1 cellular context compared by ENCODE assay signal in the genomic region with DNA sequence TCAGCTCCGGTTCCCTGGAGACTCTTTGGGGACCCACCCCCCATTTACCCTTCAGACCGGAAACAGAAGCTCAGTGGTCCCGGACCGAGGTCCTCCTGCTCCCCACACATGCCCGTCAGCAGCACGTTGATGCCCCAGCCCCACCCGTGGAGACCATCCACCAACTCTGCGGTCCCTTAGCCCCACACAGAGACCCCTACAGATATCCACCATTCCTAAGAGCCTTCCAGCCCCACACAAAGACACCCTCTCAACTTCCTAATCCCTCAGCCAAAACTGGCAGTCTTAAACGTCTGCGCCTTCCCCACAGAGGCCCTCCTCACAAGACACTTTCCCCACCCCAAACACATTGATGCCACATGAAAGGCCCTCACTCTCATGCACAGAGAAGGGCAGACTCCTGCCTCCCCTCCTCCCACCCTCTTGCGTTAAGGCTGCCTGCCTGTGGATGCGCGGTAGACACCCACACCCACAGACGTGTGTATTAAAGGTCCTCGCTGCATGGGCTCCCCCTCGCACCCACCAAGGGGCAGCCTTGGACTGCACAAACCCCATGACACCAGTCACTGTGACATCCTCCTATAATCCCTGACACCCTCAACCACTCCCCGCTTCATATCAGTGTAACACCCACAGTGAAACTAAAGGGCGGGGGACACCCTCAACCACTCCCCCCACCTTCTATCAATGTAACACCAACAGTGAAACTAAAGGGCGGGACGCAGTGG.
TF ChIP-seq lines count a peak whose summit lies in the region.

No MANE protein-coding gene starts in this region.

TF ChIP-seq in WTC11, 78 proteins besides CTCF, POLR2A, EP300 and RAD21 (continued from another document):
- TF ChIP-seq, protein P1, sequence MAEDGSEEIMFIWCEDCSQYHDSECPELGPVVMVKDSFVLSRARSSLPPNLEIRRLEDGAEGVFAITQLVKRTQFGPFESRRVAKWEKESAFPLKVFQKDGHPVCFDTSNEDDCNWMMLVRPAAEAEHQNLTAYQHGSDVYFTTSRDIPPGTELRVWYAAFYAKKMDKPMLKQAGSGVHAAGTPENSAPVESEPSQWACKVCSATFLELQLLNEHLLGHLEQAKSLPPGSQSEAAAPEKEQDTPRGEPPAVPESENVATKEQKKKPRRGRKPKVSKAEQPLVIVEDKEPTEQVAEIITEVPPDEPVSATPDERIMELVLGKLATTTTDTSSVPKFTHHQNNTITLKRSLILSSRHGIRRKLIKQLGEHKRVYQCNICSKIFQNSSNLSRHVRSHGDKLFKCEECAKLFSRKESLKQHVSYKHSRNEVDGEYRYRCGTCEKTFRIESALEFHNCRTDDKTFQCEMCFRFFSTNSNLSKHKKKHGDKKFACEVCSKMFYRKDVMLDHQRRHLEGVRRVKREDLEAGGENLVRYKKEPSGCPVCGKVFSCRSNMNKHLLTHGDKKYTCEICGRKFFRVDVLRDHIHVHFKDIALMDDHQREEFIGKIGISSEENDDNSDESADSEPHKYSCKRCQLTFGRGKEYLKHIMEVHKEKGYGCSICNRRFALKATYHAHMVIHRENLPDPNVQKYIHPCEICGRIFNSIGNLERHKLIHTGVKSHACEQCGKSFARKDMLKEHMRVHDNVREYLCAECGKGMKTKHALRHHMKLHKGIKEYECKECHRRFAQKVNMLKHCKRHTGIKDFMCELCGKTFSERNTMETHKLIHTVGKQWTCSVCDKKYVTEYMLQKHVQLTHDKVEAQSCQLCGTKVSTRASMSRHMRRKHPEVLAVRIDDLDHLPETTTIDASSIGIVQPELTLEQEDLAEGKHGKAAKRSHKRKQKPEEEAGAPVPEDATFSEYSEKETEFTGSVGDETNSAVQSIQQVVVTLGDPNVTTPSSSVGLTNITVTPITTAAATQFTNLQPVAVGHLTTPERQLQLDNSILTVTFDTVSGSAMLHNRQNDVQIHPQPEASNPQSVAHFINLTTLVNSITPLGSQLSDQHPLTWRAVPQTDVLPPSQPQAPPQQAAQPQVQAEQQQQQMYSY (CRISPR knock-in tag; IDR thresholded peaks at IDR 0.05), result no peak
- TF ChIP-seq, protein P2, sequence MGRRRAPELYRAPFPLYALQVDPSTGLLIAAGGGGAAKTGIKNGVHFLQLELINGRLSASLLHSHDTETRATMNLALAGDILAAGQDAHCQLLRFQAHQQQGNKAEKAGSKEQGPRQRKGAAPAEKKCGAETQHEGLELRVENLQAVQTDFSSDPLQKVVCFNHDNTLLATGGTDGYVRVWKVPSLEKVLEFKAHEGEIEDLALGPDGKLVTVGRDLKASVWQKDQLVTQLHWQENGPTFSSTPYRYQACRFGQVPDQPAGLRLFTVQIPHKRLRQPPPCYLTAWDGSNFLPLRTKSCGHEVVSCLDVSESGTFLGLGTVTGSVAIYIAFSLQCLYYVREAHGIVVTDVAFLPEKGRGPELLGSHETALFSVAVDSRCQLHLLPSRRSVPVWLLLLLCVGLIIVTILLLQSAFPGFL (CRISPR knock-in tag; IDR thresholded peaks at IDR 0.05; ENCODE audit: borderline replicate concordance), result no peak
- TF ChIP-seq, protein P3, sequence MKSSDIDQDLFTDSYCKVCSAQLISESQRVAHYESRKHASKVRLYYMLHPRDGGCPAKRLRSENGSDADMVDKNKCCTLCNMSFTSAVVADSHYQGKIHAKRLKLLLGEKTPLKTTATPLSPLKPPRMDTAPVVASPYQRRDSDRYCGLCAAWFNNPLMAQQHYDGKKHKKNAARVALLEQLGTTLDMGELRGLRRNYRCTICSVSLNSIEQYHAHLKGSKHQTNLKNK (CRISPR knock-in tag; IDR thresholded peaks at IDR 0.05), result no peak
- TF ChIP-seq SP1 (CRISPR knock-in tag; conservative IDR thresholded peaks at IDR 0.05) (no peak), NFYB (CRISPR knock-in tag; conservative IDR thresholded peaks at IDR 0.05; ENCODE audit: low read depth) (no peak), TEAD4 (CRISPR knock-in tag; IDR thresholded peaks at IDR 0.05) (no peak)
